In the genomic region with DNA sequence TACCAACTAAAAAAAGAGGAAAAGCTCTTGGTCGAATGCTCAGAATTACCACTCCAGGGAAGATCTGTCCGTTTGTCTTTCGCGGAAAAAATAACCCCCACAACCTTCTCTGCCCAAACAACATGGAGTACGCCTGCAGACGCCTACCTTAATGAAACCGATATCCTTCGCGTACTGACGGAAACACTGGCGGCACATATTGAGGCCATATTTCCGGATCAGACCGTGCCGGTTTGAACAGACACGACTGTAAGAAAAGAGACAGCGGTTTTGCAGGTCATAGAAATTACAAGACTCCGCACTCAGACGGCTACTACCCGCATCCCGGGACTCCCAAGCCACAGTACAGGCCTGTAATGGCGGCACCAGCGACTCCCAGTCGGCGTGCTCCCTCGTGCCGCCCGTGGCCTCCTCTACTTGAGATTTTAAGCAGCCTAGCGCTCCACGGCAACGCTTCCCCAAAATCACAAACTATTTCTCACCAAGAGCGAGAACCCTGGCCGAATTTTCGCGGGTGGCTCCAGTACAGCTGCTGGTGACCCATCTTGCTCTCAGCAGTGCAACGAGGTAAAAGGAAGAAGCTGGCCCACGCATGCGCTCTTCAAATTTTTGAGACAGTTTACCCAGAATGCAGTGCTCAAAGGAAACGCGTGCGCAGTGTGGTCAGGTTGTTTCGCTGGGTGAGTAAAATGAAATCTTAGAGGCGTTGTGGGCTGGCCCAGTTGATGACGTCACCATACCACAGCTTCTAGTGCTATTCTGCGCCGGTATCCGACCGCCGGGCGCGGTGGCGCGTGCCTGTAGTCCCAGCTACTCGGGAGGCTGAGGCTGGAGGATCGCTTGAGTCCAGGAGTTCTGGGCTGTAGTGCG, we compare ENCODE assay signal across 1 cellular context.
TF ChIP-seq lines count a peak whose summit lies in the region.

A gene (minus strand): TSS at position 578 of the 870 bp plus-strand sequence. CDS start 34 bp downstream, at position 544.

TF ChIP-seq in H1, 55 proteins besides CTCF, POLR2A, EP300 and RAD21 (continued from another document):
- TF ChIP-seq, protein P1, sequence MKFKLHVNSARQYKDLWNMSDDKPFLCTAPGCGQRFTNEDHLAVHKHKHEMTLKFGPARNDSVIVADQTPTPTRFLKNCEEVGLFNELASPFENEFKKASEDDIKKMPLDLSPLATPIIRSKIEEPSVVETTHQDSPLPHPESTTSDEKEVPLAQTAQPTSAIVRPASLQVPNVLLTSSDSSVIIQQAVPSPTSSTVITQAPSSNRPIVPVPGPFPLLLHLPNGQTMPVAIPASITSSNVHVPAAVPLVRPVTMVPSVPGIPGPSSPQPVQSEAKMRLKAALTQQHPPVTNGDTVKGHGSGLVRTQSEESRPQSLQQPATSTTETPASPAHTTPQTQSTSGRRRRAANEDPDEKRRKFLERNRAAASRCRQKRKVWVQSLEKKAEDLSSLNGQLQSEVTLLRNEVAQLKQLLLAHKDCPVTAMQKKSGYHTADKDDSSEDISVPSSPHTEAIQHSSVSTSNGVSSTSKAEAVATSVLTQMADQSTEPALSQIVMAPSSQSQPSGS (IDR thresholded peaks at IDR 0.05; ENCODE audit: low read length): peak; percentile 98
- TF ChIP-seq BCL11A (IDR thresholded peaks at IDR 0.05; ENCODE audit: low read depth in 2 of 2, low read length in 2 of 2) (no peak), TCF12 (IDR thresholded peaks at IDR 0.05; ENCODE audit: low read depth, low read length) (no peak), RNF2 (IDR thresholded peaks at IDR 0.05; ENCODE audit: borderline replicate concordance, low read depth, low read length, missing control alignments, poor library complexity, severe bottlenecking) (no peak), KDM1A (IDR thresholded peaks at IDR 0.05; ENCODE audit: borderline replicate concordance, low read length) (no peak), KDM5A (IDR thresholded peaks at IDR 0.05; ENCODE audit: low read length) (no peak), RFX5 (IDR thresholded peaks at IDR 0.05; ENCODE audit: borderline replicate concordance, low read depth, low read length) (no peak), MAFK (IDR thresholded peaks at IDR 0.05; ENCODE audit: low read depth, low read length) (no peak), ASH2L (IDR thresholded peaks at IDR 0.05; ENCODE audit: low read length) (peak; percentile 77), POU5F1 (IDR thresholded peaks at IDR 0.05; ENCODE audit: low read depth, low read length) (no peak), BRCA1 (IDR thresholded peaks at IDR 0.05; ENCODE audit: low read depth, low read length) (no peak), FOSL1 (IDR thresholded peaks at IDR 0.05; ENCODE audit: insufficient read depth, low read depth, low read length) (no peak), SP1 (IDR thresholded peaks at IDR 0.05; ENCODE audit: low read depth, low read length) (no peak), SIRT6 (IDR thresholded peaks at IDR 0.05; ENCODE audit: low read length) (no peak), EZH2 (IDR thresholded peaks at IDR 0.05; ENCODE audit: low read depth, low read length, severe bottlenecking) (no peak), HDAC2 (IDR thresholded peaks at IDR 0.05; ENCODE audit: borderline replicate concordance in 1 of 2, low read depth in 2 of 2, low read length in 2 of 2) (no peak), CEBPB (IDR thresholded peaks at IDR 0.05; ENCODE audit: low read depth, low read length) (no peak), SP2 (IDR thresholded peaks at IDR 0.05; ENCODE audit: low read length) (no peak), NRF1 (IDR thresholded peaks at IDR 0.05; ENCODE audit: low read depth, low read length) (peak; percentile 91), RBBP5 (IDR thresholded peaks at IDR 0.05; ENCODE audit: borderline replicate concordance, low read depth, low read length) (peak; percentile 19; the same call in 1 of the 2 replicates), RXRA (IDR thresholded peaks at IDR 0.05; ENCODE audit: insufficient read depth, low read depth, low read length) (no peak), GABPA (IDR thresholded peaks at IDR 0.05; ENCODE audit: borderline replicate concordance, insufficient read depth, low read length) (no peak), SRF (IDR thresholded peaks at IDR 0.05; ENCODE audit: low read depth, low read length) (no peak), JUND (IDR thresholded peaks at IDR 0.05; ENCODE audit: low read length) (peak; percentile 100), CTBP2 (IDR thresholded peaks at IDR 0.05; ENCODE audit: borderline replicate concordance, insufficient read depth, insufficient read length, low read length) (no peak), KDM4A (IDR thresholded peaks at IDR 0.05; ENCODE audit: low read depth, low read length, severe bottlenecking) (no peak), TAF7 (optimal IDR thresholded peaks at IDR 0.05; ENCODE audit: borderline replicate concordance, low read depth, low read length) (peak; percentile 96), POLR2AphosphoS5 (IDR thresholded peaks at IDR 0.05; ENCODE audit: low read depth, low read length) (peak; percentile 90), SIN3A (conservative IDR thresholded peaks at IDR 0.05 in 1 of 2, IDR thresholded peaks at IDR 0.05 in 1 of 2; ENCODE audit: low read depth in 1 of 2, low read length in 2 of 2) (0 out of 4 replicates have a peak, but pooled peaks of 1 of the 2 experiments have one; percentile 27), SIX5 (IDR thresholded peaks at IDR 0.05; ENCODE audit: low read depth, low read length) (no peak), ZNF274 (IDR thresholded peaks at IDR 0.05; ENCODE audit: borderline replicate concordance, extremely low read depth, low read length) (no peak), CREB1 (IDR thresholded peaks at IDR 0.05) (peak; percentile 94), NANOG (IDR thresholded peaks at IDR 0.05; ENCODE audit: insufficient read depth, low read depth, low read length, poor library complexity, severe bottlenecking) (no peak), CHD2 (IDR thresholded peaks at IDR 0.05; ENCODE audit: low read length) (no peak), SP4 (IDR thresholded peaks at IDR 0.05; ENCODE audit: low read length) (no peak; the same call in 1 of the 2 replicates), EGR1 (IDR thresholded peaks at IDR 0.05; ENCODE audit: borderline replicate concordance, low read depth, low read length) (no peak), TAF1 (IDR thresholded peaks at IDR 0.05; ENCODE audit: low read depth, low read length) (peak; percentile 98)
- TF ChIP-seq, protein P2, sequence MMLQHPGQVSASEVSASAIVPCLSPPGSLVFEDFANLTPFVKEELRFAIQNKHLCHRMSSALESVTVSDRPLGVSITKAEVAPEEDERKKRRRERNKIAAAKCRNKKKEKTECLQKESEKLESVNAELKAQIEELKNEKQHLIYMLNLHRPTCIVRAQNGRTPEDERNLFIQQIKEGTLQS (IDR thresholded peaks at IDR 0.05; ENCODE audit: insufficient read depth, low read depth, low read length): peak; percentile 30; the same call in 1 of the 2 replicates
- TF ChIP-seq, protein P3, sequence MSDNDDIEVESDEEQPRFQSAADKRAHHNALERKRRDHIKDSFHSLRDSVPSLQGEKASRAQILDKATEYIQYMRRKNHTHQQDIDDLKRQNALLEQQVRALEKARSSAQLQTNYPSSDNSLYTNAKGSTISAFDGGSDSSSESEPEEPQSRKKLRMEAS (IDR thresholded peaks at IDR 0.05): peak; percentile 62
- TF ChIP-seq, protein P4, sequence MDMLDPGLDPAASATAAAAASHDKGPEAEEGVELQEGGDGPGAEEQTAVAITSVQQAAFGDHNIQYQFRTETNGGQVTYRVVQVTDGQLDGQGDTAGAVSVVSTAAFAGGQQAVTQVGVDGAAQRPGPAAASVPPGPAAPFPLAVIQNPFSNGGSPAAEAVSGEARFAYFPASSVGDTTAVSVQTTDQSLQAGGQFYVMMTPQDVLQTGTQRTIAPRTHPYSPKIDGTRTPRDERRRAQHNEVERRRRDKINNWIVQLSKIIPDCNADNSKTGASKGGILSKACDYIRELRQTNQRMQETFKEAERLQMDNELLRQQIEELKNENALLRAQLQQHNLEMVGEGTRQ (IDR thresholded peaks at IDR 0.05; ENCODE audit: low read length): no peak
- TF ChIP-seq, protein P5, sequence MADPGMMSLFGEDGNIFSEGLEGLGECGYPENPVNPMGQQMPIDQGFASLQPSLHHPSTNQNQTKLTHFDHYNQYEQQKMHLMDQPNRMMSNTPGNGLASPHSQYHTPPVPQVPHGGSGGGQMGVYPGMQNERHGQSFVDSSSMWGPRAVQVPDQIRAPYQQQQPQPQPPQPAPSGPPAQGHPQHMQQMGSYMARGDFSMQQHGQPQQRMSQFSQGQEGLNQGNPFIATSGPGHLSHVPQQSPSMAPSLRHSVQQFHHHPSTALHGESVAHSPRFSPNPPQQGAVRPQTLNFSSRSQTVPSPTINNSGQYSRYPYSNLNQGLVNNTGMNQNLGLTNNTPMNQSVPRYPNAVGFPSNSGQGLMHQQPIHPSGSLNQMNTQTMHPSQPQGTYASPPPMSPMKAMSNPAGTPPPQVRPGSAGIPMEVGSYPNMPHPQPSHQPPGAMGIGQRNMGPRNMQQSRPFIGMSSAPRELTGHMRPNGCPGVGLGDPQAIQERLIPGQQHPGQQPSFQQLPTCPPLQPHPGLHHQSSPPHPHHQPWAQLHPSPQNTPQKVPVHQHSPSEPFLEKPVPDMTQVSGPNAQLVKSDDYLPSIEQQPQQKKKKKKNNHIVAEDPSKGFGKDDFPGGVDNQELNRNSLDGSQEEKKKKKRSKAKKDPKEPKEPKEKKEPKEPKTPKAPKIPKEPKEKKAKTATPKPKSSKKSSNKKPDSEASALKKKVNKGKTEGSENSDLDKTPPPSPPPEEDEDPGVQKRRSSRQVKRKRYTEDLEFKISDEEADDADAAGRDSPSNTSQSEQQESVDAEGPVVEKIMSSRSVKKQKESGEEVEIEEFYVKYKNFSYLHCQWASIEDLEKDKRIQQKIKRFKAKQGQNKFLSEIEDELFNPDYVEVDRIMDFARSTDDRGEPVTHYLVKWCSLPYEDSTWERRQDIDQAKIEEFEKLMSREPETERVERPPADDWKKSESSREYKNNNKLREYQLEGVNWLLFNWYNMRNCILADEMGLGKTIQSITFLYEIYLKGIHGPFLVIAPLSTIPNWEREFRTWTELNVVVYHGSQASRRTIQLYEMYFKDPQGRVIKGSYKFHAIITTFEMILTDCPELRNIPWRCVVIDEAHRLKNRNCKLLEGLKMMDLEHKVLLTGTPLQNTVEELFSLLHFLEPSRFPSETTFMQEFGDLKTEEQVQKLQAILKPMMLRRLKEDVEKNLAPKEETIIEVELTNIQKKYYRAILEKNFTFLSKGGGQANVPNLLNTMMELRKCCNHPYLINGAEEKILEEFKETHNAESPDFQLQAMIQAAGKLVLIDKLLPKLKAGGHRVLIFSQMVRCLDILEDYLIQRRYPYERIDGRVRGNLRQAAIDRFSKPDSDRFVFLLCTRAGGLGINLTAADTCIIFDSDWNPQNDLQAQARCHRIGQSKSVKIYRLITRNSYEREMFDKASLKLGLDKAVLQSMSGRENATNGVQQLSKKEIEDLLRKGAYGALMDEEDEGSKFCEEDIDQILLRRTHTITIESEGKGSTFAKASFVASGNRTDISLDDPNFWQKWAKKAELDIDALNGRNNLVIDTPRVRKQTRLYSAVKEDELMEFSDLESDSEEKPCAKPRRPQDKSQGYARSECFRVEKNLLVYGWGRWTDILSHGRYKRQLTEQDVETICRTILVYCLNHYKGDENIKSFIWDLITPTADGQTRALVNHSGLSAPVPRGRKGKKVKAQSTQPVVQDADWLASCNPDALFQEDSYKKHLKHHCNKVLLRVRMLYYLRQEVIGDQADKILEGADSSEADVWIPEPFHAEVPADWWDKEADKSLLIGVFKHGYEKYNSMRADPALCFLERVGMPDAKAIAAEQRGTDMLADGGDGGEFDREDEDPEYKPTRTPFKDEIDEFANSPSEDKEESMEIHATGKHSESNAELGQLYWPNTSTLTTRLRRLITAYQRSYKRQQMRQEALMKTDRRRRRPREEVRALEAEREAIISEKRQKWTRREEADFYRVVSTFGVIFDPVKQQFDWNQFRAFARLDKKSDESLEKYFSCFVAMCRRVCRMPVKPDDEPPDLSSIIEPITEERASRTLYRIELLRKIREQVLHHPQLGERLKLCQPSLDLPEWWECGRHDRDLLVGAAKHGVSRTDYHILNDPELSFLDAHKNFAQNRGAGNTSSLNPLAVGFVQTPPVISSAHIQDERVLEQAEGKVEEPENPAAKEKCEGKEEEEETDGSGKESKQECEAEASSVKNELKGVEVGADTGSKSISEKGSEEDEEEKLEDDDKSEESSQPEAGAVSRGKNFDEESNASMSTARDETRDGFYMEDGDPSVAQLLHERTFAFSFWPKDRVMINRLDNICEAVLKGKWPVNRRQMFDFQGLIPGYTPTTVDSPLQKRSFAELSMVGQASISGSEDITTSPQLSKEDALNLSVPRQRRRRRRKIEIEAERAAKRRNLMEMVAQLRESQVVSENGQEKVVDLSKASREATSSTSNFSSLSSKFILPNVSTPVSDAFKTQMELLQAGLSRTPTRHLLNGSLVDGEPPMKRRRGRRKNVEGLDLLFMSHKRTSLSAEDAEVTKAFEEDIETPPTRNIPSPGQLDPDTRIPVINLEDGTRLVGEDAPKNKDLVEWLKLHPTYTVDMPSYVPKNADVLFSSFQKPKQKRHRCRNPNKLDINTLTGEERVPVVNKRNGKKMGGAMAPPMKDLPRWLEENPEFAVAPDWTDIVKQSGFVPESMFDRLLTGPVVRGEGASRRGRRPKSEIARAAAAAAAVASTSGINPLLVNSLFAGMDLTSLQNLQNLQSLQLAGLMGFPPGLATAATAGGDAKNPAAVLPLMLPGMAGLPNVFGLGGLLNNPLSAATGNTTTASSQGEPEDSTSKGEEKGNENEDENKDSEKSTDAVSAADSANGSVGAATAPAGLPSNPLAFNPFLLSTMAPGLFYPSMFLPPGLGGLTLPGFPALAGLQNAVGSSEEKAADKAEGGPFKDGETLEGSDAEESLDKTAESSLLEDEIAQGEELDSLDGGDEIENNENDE (IDR thresholded peaks at IDR 0.05; ENCODE audit: insufficient replicate concordance, low read length): peak; percentile 25
- TF ChIP-seq, protein P6, sequence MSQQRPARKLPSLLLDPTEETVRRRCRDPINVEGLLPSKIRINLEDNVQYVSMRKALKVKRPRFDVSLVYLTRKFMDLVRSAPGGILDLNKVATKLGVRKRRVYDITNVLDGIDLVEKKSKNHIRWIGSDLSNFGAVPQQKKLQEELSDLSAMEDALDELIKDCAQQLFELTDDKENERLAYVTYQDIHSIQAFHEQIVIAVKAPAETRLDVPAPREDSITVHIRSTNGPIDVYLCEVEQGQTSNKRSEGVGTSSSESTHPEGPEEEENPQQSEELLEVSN (IDR thresholded peaks at IDR 0.05): peak; percentile 9; the same call in 1 of the 2 replicates
